Comparison of ENCODE assay signal across 10 cellular contexts in genomic region chr9:124652203-124652992, GRCh38.
DNase-seq lines count a peak whose midpoint lies in the region; ATAC-seq and TF ChIP-seq lines count a peak whose summit lies in the region.
"Had no signal": no experiment of that assay in that cellular context is flagged by ENCODE, and none has a peak within 500 bp of the region (broad histone marks: within the 10 kb centered on the region; RNA-seq: fewer than 3 reads in every experiment).

No MANE protein-coding gene starts in this region.

- H3K9me3 Mint-ChIP-seq in activated naive CD4-positive, alpha-beta T cell treated with anti-CD3 and anti-CD28 coated beads, Interleukin-2, amount 50 U/mL, for 72 hours: peaks cover 0 to 7% of the 10 kb centered on the region in 2 donors
- H3K9me3 Mint-ChIP-seq: neural crest cell had no signal

- H3K36me3 ChIP-seq in ascending aorta: no peaks in the 10 kb centered on the region
- H3K36me3 ChIP-seq in left ventricle myocardium inferior: no peaks in the 10 kb centered on the region
- no peaks in the 10 kb centered on the region for H3K36me3 ChIP-seq in upper lobe of right lung

- H3K4me1 ChIP-seq in ascending aorta (no peaks in the 10 kb centered on the region), left ventricle myocardium inferior (peaks cover 25% of the 10 kb centered on the region), upper lobe of right lung (no peaks in the 10 kb centered on the region)

- H3K27ac Mint-ChIP-seq in activated naive CD4-positive, alpha-beta T cell treated with anti-CD3 and anti-CD28 coated beads, Interleukin-2, amount 50 U/mL, for 72 hours: no peak overlapping the region

- no peak for TF ChIP-seq CTCF in ascending aorta (IDR thresholded peaks at IDR 0.05)
- TF ChIP-seq CTCF in left ventricle myocardium inferior (IDR thresholded peaks at IDR 0.05; ENCODE audit: borderline replicate concordance): no peak
- no peak for TF ChIP-seq CTCF in upper lobe of right lung (IDR thresholded peaks at IDR 0.05)

- H3K9me3 ChIP-seq in ascending aorta (no peaks in the 10 kb centered on the region), left ventricle myocardium inferior (replicated peaks) (no peaks in the 10 kb centered on the region), upper lobe of right lung (no peaks in the 10 kb centered on the region)

- peak; percentile 22 to 37 for ATAC-seq in activated naive CD4-positive, alpha-beta T cell treated with anti-CD3 and anti-CD28 coated beads, Interleukin-2, amount 50 U/mL, for 72 hours
- ATAC-seq in upper lobe of right lung: peak; percentile 95
- no peak for ATAC-seq in GM21737 (IDR thresholded peaks at IDR 0.05; ENCODE audit: unreplicated experiment)

- H3K27ac ChIP-seq in ascending aorta (peak overlapping the region; percentile 34 to 42), left ventricle myocardium inferior (replicated peaks) (peak overlapping the region; percentile 39), upper lobe of right lung (no peak overlapping the region)

- intact Hi-C loops in ascending aorta (cut with DNase I) (loop anchor here (10.0 kb wide), 1 partner anchor 202 kb away; the partner anchor contains the start of gene WDR38), left ventricle myocardium inferior (cut with micrococcal nuclease) (no loop called here), upper lobe of right lung (cut with DNase I) (no loop called here)

- H3K27me3 ChIP-seq in ascending aorta (no peaks in the 10 kb centered on the region), left ventricle myocardium inferior (ENCODE audit: low read depth) (no peaks in the 10 kb centered on the region), upper lobe of right lung (no peaks in the 10 kb centered on the region)

- no peaks in the 10 kb centered on the region for H3K36me3 Mint-ChIP-seq in activated naive CD4-positive, alpha-beta T cell treated with anti-CD3 and anti-CD28 coated beads, Interleukin-2, amount 50 U/mL, for 72 hours

- H3K4me3 ChIP-seq in ascending aorta (no peak overlapping the region), left ventricle myocardium inferior (no peak overlapping the region), upper lobe of right lung (no peak overlapping the region)

- no peak for DNase-seq in activated naive CD4-positive, alpha-beta T cell treated with anti-CD3 and anti-CD28 coated beads, Interleukin-2, amount 50 U/mL, for 72 hours (ENCODE audit: low spot score in 2 of 2)
- DNase-seq in activated naive CD4-positive, alpha-beta T cell (lab: John Stamatoyannopoulos, UW): no peak
- DNase-seq in ascending aorta (ENCODE audit: low spot score in 2 of 2): peak in 1 of 2 donors; percentile 64
- no peak for DNase-seq in left ventricle myocardium inferior
- no peak for DNase-seq in upper lobe of right lung
- no peak for DNase-seq in ecto neural progenitor cell (ENCODE audit: low spot score)
- no peak for DNase-seq in stimulated activated CD4-positive, alpha-beta T cell treated with anti-CD3 and anti-CD28 coated beads, Interleukin-4, amount 100 ng/mL, for 24 hours
- DNase-seq: erythroblast had no signal
